25 cellular contexts compared by ENCODE assay signal in genomic region chr17:608911-609882, GRCh38.
A peak's percentile ranks its signal among the peaks of the same experiment; 100 is the strongest.
DNase-seq lines count a peak whose midpoint lies in the region; ATAC-seq and TF ChIP-seq lines count a peak whose summit lies in the region.
"Had no signal": no experiment of that assay in that cellular context is flagged by ENCODE, and none has a peak within 500 bp of the region (broad histone marks: within the 10 kb centered on the region; RNA-seq: fewer than 3 reads in every experiment).

No MANE protein-coding gene starts in this region.

- no peaks in the 10 kb centered on the region for H3K9me3 ChIP-seq in effector memory CD4-positive, alpha-beta T cell (ENCODE audit: control insufficient read depth, low read length)
- H3K9me3 ChIP-seq: BE2C, prostate gland, SJSA1 had no signal

- H3K9me3 Mint-ChIP-seq in stimulated activated memory B cell treated with anti-CD40 and anti-IgM and Interleukin-4, amounts not matched to agents 10 μg/mL and 1 μg/mL and 100 μg/mL, for 72 hours: peaks cover 2% of the 10 kb centered on the region
- H3K9me3 Mint-ChIP-seq: effector memory CD8-positive, alpha-beta T cell; natural killer cell treated with Interleukin-12 subunit alpha and Interleukin-12 subunit beta and Interleukin-15 and Interleukin-18, amount 100 ng/mL, for 72 hours had no signal

- peak overlapping the region; percentile 4 to 29 for H3K4me3 ChIP-seq in foreskin fibroblast (ENCODE audit: low read depth in 1 of 2, low read length in 2 of 2)
- no peak overlapping the region for H3K4me3 ChIP-seq in effector memory CD4-positive, alpha-beta T cell (ENCODE audit: insufficient read depth, low read depth, low read length, poor library complexity, severe bottlenecking)
- H3K4me3 ChIP-seq: prostate gland, SJSA1, skin epidermis had no signal

- H3K27me3 Mint-ChIP-seq in stimulated activated memory B cell treated with anti-CD40 and anti-IgM and Interleukin-4, amounts not matched to agents 10 μg/mL and 1 μg/mL and 100 μg/mL, for 72 hours: no peaks in the 10 kb centered on the region
- H3K27me3 Mint-ChIP-seq: activated CD4-positive, alpha-beta T cell treated with anti-CD3 and anti-CD28 coated beads for 36 hours; effector memory CD8-positive, alpha-beta T cell had no signal

- H3K4me1 Mint-ChIP-seq in stimulated activated memory B cell treated with anti-CD40 and anti-IgM and Interleukin-4, amounts not matched to agents 10 μg/mL and 1 μg/mL and 100 μg/mL, for 72 hours: peaks cover 13% of the 10 kb centered on the region
- H3K4me1 Mint-ChIP-seq: activated CD4-positive, alpha-beta T cell treated with anti-CD3 and anti-CD28 coated beads for 36 hours had no signal

- ATAC-seq in stimulated activated memory B cell treated with anti-CD40 and anti-IgM and Interleukin-4, amounts not matched to agents 10 μg/mL and 1 μg/mL and 100 μg/mL, for 72 hours: no peak
- no peak for ATAC-seq in HG02678 (IDR thresholded peaks at IDR 0.05; ENCODE audit: unreplicated experiment)
- ATAC-seq: activated CD4-positive, alpha-beta T cell treated with anti-CD3 and anti-CD28 coated beads for 36 hours; effector memory CD8-positive, alpha-beta T cell; natural killer cell treated with Interleukin-12 subunit alpha and Interleukin-12 subunit beta and Interleukin-15 and Interleukin-18, amount 100 ng/mL, for 72 hours had no signal

- peaks cover 4% of the 10 kb centered on the region for H3K36me3 ChIP-seq in effector memory CD4-positive, alpha-beta T cell (ENCODE audit: control insufficient read depth, insufficient read depth, low read length)
- H3K36me3 ChIP-seq: BE2C, prostate gland had no signal

- H3K36me3 Mint-ChIP-seq in stimulated activated memory B cell treated with anti-CD40 and anti-IgM and Interleukin-4, amounts not matched to agents 10 μg/mL and 1 μg/mL and 100 μg/mL, for 72 hours: peaks cover 46% of the 10 kb centered on the region

- no peaks in the 10 kb centered on the region for H3K4me1 ChIP-seq in effector memory CD4-positive, alpha-beta T cell (ENCODE audit: control insufficient read depth, insufficient read depth, low read length, poor library complexity, severe bottlenecking)
- H3K4me1 ChIP-seq: prostate gland, SJSA1 had no signal

- no peak for TF ChIP-seq CTCF in foreskin fibroblast (IDR thresholded peaks at IDR 0.05; ENCODE audit: low read depth, low read length)

- H3K27ac Mint-ChIP-seq in stimulated activated memory B cell treated with anti-CD40 and anti-IgM and Interleukin-4, amounts not matched to agents 10 μg/mL and 1 μg/mL and 100 μg/mL, for 72 hours: peak overlapping the region; percentile 22
- H3K27ac Mint-ChIP-seq: activated CD4-positive, alpha-beta T cell treated with anti-CD3 and anti-CD28 coated beads for 36 hours; natural killer cell treated with Interleukin-12 subunit alpha and Interleukin-12 subunit beta and Interleukin-15 and Interleukin-18, amount 100 ng/mL, for 72 hours had no signal

- DNase-seq in NCI-H446 treated with DMSO at 0.1 percent for 48 hours (lab: John Stamatoyannopoulos, UW) (peak; percentile 11), NCI-H446 (lab: John Stamatoyannopoulos, UW) (no peak), SK-N-DZ (ENCODE audit: low spot score) (peak; percentile 35), foreskin fibroblast (peak; percentile 61 to 74), HPDE6-E6E7 (ENCODE audit: extremely low spot score) (no peak)
- DNase-seq in effector memory CD4-positive, alpha-beta T cell: no peak
- DNase-seq: activated CD4-positive, alpha-beta T cell treated with anti-CD3 and anti-CD28 coated beads for 36 hours; activated CD8-positive, alpha-beta memory T cell treated with anti-CD3 and anti-CD28 coated beads, Interleukin-2, amount 50 U/mL, for 4 hours; activated effector memory CD4-positive, alpha-beta T cell treated with Interleukin-2 at 50 U/mL for 16 hours; amygdala; BE2C; effector memory CD8-positive, alpha-beta T cell; hippocampal formation; kidney; mesenchymal stem cell; NCI-H1930; NCI-H345; T1000 had no signal

- no peaks in the 10 kb centered on the region for H3K27me3 ChIP-seq in effector memory CD4-positive, alpha-beta T cell (replicated peaks; ENCODE audit: control insufficient read depth, insufficient read depth, low read length, poor library complexity, severe bottlenecking)
- H3K27me3 ChIP-seq: BE2C, SJSA1 had no signal

- H3K27ac ChIP-seq in effector memory CD4-positive, alpha-beta T cell (ENCODE audit: insufficient read depth, low read length, poor library complexity, severe bottlenecking): no peak overlapping the region
- H3K27ac ChIP-seq: 22Rv1, prostate gland, SJSA1, skin epidermis had no signal

- H3K4me3 Mint-ChIP-seq in stimulated activated memory B cell treated with anti-CD40 and anti-IgM and Interleukin-4, amounts not matched to agents 10 μg/mL and 1 μg/mL and 100 μg/mL, for 72 hours: no peak overlapping the region
- H3K4me3 Mint-ChIP-seq: activated CD4-positive, alpha-beta T cell treated with anti-CD3 and anti-CD28 coated beads for 36 hours; effector memory CD8-positive, alpha-beta T cell; natural killer cell treated with Interleukin-12 subunit alpha and Interleukin-12 subunit beta and Interleukin-15 and Interleukin-18, amount 100 ng/mL, for 72 hours had no signal

Comparison
In these comparisons a context has a peak if more than half of its experiments do, and no peak if none do; other contexts are left out.
1. DNase-seq: peak in NCI-H446 treated with DMSO at 0.1 percent for 48 hours (single experiment), SK-N-DZ (single experiment) and foreskin fibroblast (2 of 2); none in NCI-H446 (0 of 2), HPDE6-E6E7 (single experiment) and effector memory CD4-positive, alpha-beta T cell (0 of 3).